ENCODE assay signal across 9 cellular contexts in the genomic region with DNA sequence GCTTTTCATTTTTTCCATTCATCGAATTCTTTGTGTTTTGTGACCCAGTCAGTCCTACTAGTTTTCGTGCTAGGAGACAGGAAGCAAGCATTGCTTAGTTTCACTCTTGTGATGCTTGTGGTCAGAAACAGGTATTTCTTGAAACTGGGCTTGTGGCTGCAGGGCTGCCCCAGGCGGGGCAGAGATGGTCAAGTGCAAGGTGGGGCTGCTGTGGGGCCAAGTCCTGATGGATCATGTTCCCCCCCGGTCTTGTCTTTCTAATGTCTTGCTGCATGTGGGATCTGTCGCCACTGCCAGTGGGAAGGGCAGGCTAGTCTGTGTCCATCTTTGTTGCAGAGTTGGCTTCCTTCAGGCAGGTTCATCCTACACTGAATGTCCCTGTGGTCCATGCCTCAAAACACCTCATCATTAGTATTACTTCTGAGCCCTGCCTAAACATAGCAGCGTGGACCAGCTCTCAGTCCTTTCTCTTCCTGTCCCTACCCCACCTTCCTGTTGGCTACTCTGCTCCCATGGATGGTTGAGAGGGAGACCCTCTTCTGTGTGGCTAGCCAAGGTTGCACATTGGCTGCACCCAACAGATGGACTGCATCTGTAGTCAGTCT. TPM values are rescaled to one million over a fixed set of nuclear protein-coding genes. Genes with fewer than 3 reads are reported as not detected.
A peak's percentile ranks its signal among the peaks of the same experiment; 100 is the strongest.
DNase-seq lines count a peak whose midpoint lies in the region; ATAC-seq and TF ChIP-seq lines count a peak whose summit lies in the region.
"Had no signal": no experiment of that assay in that cellular context is flagged by ENCODE, and none has a peak within 500 bp of the region (broad histone marks: within the 10 kb centered on the region; RNA-seq: fewer than 3 reads in every experiment).

No MANE protein-coding gene starts in this region.

- intact Hi-C loops in activated CD4-positive, alpha-beta memory T cell treated with anti-CD3 and anti-CD28 coated beads for 36 hours (cut with micrococcal nuclease) = loop anchor here (1.0 to 2.0 kb wide), 2 partner anchors 15 to 45 kb away; no protein-coding TSS in a partner anchor
- intact Hi-C loops in upper lobe of right lung (cut with DNase I) = no loop called here

- no peaks in the 10 kb centered on the region for H3K27me3 Mint-ChIP-seq in activated naive CD4-positive, alpha-beta T cell treated with anti-CD3 and anti-CD28 coated beads, Interleukin-2, amount 10 ng/mL, durations not matched to agents 7 days and 5 days
- H3K27me3 Mint-ChIP-seq in activated CD4-positive, alpha-beta memory T cell treated with anti-CD3 and anti-CD28 coated beads for 36 hours = no peaks in the 10 kb centered on the region

- POLR2A ChIA-PET in activated CD4-positive, alpha-beta memory T cell treated with anti-CD3 and anti-CD28 coated beads for 36 hours (lab: Charles Lee) = interaction anchor here (0.7 to 1.1 kb wide), 3 partner anchors 14 to 26 kb away, joined by 3 to 4 read pairs (median 3); no protein-coding TSS in a partner anchor
- POLR2A ChIA-PET in SK-N-SH (lab: Yijun Ruan, JAX) = no interaction called here

- peaks cover 9% of the 10 kb centered on the region for H3K79me2 ChIP-seq in SK-N-SH (ENCODE audit: insufficient read depth)

- H4K20me1 ChIP-seq in SK-N-SH (ENCODE audit: insufficient read depth) = peaks cover 63% of the 10 kb centered on the region

- no peak overlapping the region for H3K27ac ChIP-seq in upper lobe of right lung
- H3K27ac ChIP-seq in SK-N-SH (ENCODE audit: low read depth in 2 of 2, low read length in 1 of 2) = no peak overlapping the region
- H3K27ac ChIP-seq in tibial nerve = no peak overlapping the region
- H3K27ac ChIP-seq: pancreas had no signal

- peak; percentile 44 for DNase-seq in activated naive CD4-positive, alpha-beta T cell treated with anti-CD3 and anti-CD28 coated beads, Interleukin-2, amount 10 ng/mL, durations not matched to agents 7 days and 5 days
- no peak for DNase-seq in activated naive CD4-positive, alpha-beta T cell treated with anti-CD3 and anti-CD28 coated beads, Interleukin-2, amount 50 U/mL, for 16 hours
- peak; percentile 50 for DNase-seq in activated CD4-positive, alpha-beta memory T cell treated with anti-CD3 and anti-CD28 coated beads for 36 hours
- no peak for DNase-seq in upper lobe of right lung
- DNase-seq in SK-N-SH = no peak
- no peak for DNase-seq in tibial nerve (ENCODE audit: low spot score in 2 of 2)
- no peak for DNase-seq in Kasumi-1 (lab: John Stamatoyannopoulos, UW)

- H3K36me3 Mint-ChIP-seq in activated naive CD4-positive, alpha-beta T cell treated with anti-CD3 and anti-CD28 coated beads, Interleukin-2, amount 10 ng/mL, durations not matched to agents 7 days and 5 days = peaks cover 34% of the 10 kb centered on the region
- H3K36me3 Mint-ChIP-seq in activated CD4-positive, alpha-beta memory T cell treated with anti-CD3 and anti-CD28 coated beads for 36 hours = no peaks in the 10 kb centered on the region

- no peaks in the 10 kb centered on the region for H3K27me3 ChIP-seq in upper lobe of right lung
- H3K27me3 ChIP-seq in SK-N-SH (ENCODE audit: insufficient read depth) = no peaks in the 10 kb centered on the region
- H3K27me3 ChIP-seq in tibial nerve = no peaks in the 10 kb centered on the region
- H3K27me3 ChIP-seq: pancreas had no signal

- H3K4me1 ChIP-seq in upper lobe of right lung (peaks cover 57% of the 10 kb centered on the region), SK-N-SH (ENCODE audit: control insufficient read depth in 1 of 2, insufficient read depth in 2 of 2, low read depth in 1 of 2, low read length in 1 of 2) (peaks cover 17 to 50% of the 10 kb centered on the region in 2 experiments), tibial nerve (peaks cover 0 to 44% (median 30%) of the 10 kb centered on the region in 4 donors)

- ATAC-seq in HG02970 (IDR thresholded peaks at IDR 0.05; ENCODE audit: low FRiP score, unreplicated experiment) (peak; percentile 58), upper lobe of right lung (peak; percentile 69)

- H3K4me1 Mint-ChIP-seq in activated naive CD4-positive, alpha-beta T cell treated with anti-CD3 and anti-CD28 coated beads, Interleukin-2, amount 10 ng/mL, durations not matched to agents 7 days and 5 days = peaks cover 99% of the 10 kb centered on the region
- H3K4me1 Mint-ChIP-seq in activated CD4-positive, alpha-beta memory T cell treated with anti-CD3 and anti-CD28 coated beads for 36 hours (ENCODE audit: low read depth) = peaks cover 95% of the 10 kb centered on the region

- peaks cover 4% of the 10 kb centered on the region for H3F3A ChIP-seq in SK-N-SH (replicated peaks; ENCODE audit: insufficient read depth)

- no peak overlapping the region for H2AFZ ChIP-seq in SK-N-SH (ENCODE audit: low read depth)

- CTCF ChIA-PET in activated naive CD4-positive, alpha-beta T cell treated with anti-CD3 and anti-CD28 coated beads, Interleukin-2, amount 10 ng/mL, durations not matched to agents 7 days and 5 days (lab: Charles Lee) = interaction anchor here (0.6 to 1.9 kb wide), 4 partner anchors 18 to 64 kb away, joined by 3 to 9 read pairs (median 4); no protein-coding TSS in a partner anchor
- CTCF ChIA-PET in activated CD4-positive, alpha-beta memory T cell treated with anti-CD3 and anti-CD28 coated beads for 36 hours (lab: Charles Lee) = interaction anchor here (1.0 to 2.8 kb wide), 4 partner anchors 11 to 166 kb away, joined by 3 to 5 read pairs (median 3); no protein-coding TSS in a partner anchor
- CTCF ChIA-PET in SK-N-SH (lab: Yijun Ruan, JAX) = no interaction called here

- TF ChIP-seq EP300 in SK-N-SH (IDR thresholded peaks at IDR 0.05; ENCODE audit: borderline replicate concordance in 1 of 2, low read depth in 1 of 2, low read length in 1 of 2) (no peak), tibial nerve (IDR thresholded peaks at IDR 0.05) (no peak)

- H3K4me3 ChIP-seq in upper lobe of right lung (no peak overlapping the region), SK-N-SH (ENCODE audit: low read depth in 2 of 2, low read length in 1 of 2) (no peak overlapping the region), tibial nerve (no peak overlapping the region)
- H3K4me3 ChIP-seq: pancreas had no signal

- H3K4me3 Mint-ChIP-seq in activated naive CD4-positive, alpha-beta T cell treated with anti-CD3 and anti-CD28 coated beads, Interleukin-2, amount 10 ng/mL, durations not matched to agents 7 days and 5 days = peak overlapping the region; percentile 18
- peak overlapping the region; percentile 21 for H3K4me3 Mint-ChIP-seq in activated CD4-positive, alpha-beta memory T cell treated with anti-CD3 and anti-CD28 coated beads for 36 hours

- peak overlapping the region; percentile 73 for H3K27ac Mint-ChIP-seq in activated naive CD4-positive, alpha-beta T cell treated with anti-CD3 and anti-CD28 coated beads, Interleukin-2, amount 10 ng/mL, durations not matched to agents 7 days and 5 days
- H3K27ac Mint-ChIP-seq in activated CD4-positive, alpha-beta memory T cell treated with anti-CD3 and anti-CD28 coated beads for 36 hours = peak overlapping the region; percentile 55

- H3K9me2 ChIP-seq in SK-N-SH = no peaks in the 10 kb centered on the region

- no peaks in the 10 kb centered on the region for H3K9me3 Mint-ChIP-seq in activated naive CD4-positive, alpha-beta T cell treated with anti-CD3 and anti-CD28 coated beads, Interleukin-2, amount 10 ng/mL, durations not matched to agents 7 days and 5 days
- no peaks in the 10 kb centered on the region for H3K9me3 Mint-ChIP-seq in activated CD4-positive, alpha-beta memory T cell treated with anti-CD3 and anti-CD28 coated beads for 36 hours

- no peak for TF ChIP-seq RAD21 in SK-N-SH (IDR thresholded peaks at IDR 0.05; ENCODE audit: low read length)

- H3K9me3 ChIP-seq in upper lobe of right lung = no peaks in the 10 kb centered on the region
- H3K9me3 ChIP-seq in SK-N-SH = no peaks in the 10 kb centered on the region
- no peaks in the 10 kb centered on the region for H3K9me3 ChIP-seq in tibial nerve
- H3K9me3 ChIP-seq: pancreas had no signal

- TF ChIP-seq POLR2A in tibial nerve (IDR thresholded peaks at IDR 0.05) = no peak

- no peak overlapping the region for H3K4me2 ChIP-seq in SK-N-SH

- no peaks in the 10 kb centered on the region for H3K36me3 ChIP-seq in upper lobe of right lung
- no peaks in the 10 kb centered on the region for H3K36me3 ChIP-seq in SK-N-SH (replicated peaks in 1 of 2; ENCODE audit: control insufficient read depth in 1 of 2, insufficient read depth in 2 of 2, low read length in 1 of 2)
- no peaks in the 10 kb centered on the region for H3K36me3 ChIP-seq in tibial nerve
- H3K36me3 ChIP-seq: pancreas had no signal

- WGBS in SK-N-SH (ENCODE audit: low lambda C conversion rate) = 94% methylated on average over 4 of the region's 6 CpGs
- 90 to 96% methylated on average over 6 of the region's 6 CpGs for WGBS in tibial nerve, 2 donors

- H3K9ac ChIP-seq in SK-N-SH = no peak overlapping the region

- TF ChIP-seq CTCF in upper lobe of right lung (IDR thresholded peaks at IDR 0.05) = no peak
- no peak for TF ChIP-seq CTCF in SK-N-SH (IDR thresholded peaks at IDR 0.05)
- TF ChIP-seq CTCF in tibial nerve (IDR thresholded peaks at IDR 0.05) = no peak

TF ChIP-seq in SK-N-SH, 30 proteins besides CTCF, POLR2A, EP300 and RAD21 (continues in another document):
- TF ChIP-seq EZH2phosphoT487 (IDR thresholded peaks at IDR 0.05; ENCODE audit: borderline replicate concordance, low read depth) (no peak), FOSL2 (IDR thresholded peaks at IDR 0.05; ENCODE audit: borderline replicate concordance, low read depth) (no peak), RXRA (IDR thresholded peaks at IDR 0.05; ENCODE audit: borderline replicate concordance, low read depth) (no peak), TCF12 (IDR thresholded peaks at IDR 0.05) (no peak), GABPA (IDR thresholded peaks at IDR 0.05; ENCODE audit: low read depth) (no peak), SMC3 (IDR thresholded peaks at IDR 0.05; ENCODE audit: low read depth, low read length) (no peak), TEAD4 (IDR thresholded peaks at IDR 0.05; ENCODE audit: borderline replicate concordance, insufficient read depth) (no peak), CHD2 (IDR thresholded peaks at IDR 0.05; ENCODE audit: low read length, partially characterized antibody) (no peak), NRF1 (IDR thresholded peaks at IDR 0.05; ENCODE audit: low read depth, low read length) (no peak), YY1 (IDR thresholded peaks at IDR 0.05; ENCODE audit: low read depth) (no peak)

RNA-seq across cellular contexts. Expression of a gene that starts 38.7 kb away (rescaled TPM):
- 10 to 100 TPM; 40.7 to 42.0 TPM for total RNA-seq in activated CD4-positive, alpha-beta memory T cell treated with anti-CD3 and anti-CD28 coated beads for 36 hours
- total RNA-seq in upper lobe of right lung (35.0 TPM), tibial nerve (10 to 100 TPM; 23.7 to 45.0 (median 30.9) TPM)
- 15.0 and 18.3 TPM in 2 replicates for polyA plus RNA-seq in SK-N-SH (2012; rRNA removed)
- polyA plus RNA-seq in SK-N-SH (2012; cell fraction: cytosol; rRNA removed) = 7.8 and 12.0 TPM in 2 replicates
- 31.3 and 31.4 TPM in 2 replicates for polyA plus RNA-seq in SK-N-SH (2012; cell fraction: nucleus; rRNA removed)

Comparison
In these comparisons a context has a peak if more than half of its experiments do, and no peak if none do; other contexts are left out.
1. DNase-seq: peak in activated naive CD4-positive, alpha-beta T cell treated with anti-CD3 and anti-CD28 coated beads, Interleukin-2, amount 10 ng/mL, durations not matched to agents 7 days and 5 days (single experiment) and activated CD4-positive, alpha-beta memory T cell treated with anti-CD3 and anti-CD28 coated beads for 36 hours (single experiment); none in activated naive CD4-positive, alpha-beta T cell treated with anti-CD3 and anti-CD28 coated beads, Interleukin-2, amount 50 U/mL, for 16 hours (single experiment), upper lobe of right lung (single experiment), SK-N-SH (single experiment), tibial nerve (0 of 2) and Kasumi-1 (0 of 2).